2 cellular contexts compared by ENCODE assay signal in genomic region chr4:182766851-182767250, GRCh38.
TF ChIP-seq lines count a peak whose summit lies in the region.

No MANE protein-coding gene starts in this region.

TF ChIP-seq in GM23338, 12 proteins besides CTCF, POLR2A, EP300 and RAD21:
- TF ChIP-seq CREB1 (CRISPR knock-in tag; IDR thresholded peaks at IDR 0.05; ENCODE audit: low read depth) (no peak), POLR2AphosphoS5 (IDR thresholded peaks at IDR 0.05; ENCODE audit: low read depth) (no peak)

TF ChIP-seq in H1, 55 proteins besides CTCF, POLR2A, EP300 and RAD21:
- no peak for TF ChIP-seq POU5F1 (IDR thresholded peaks at IDR 0.05; ENCODE audit: low read depth, low read length)
- no peak for TF ChIP-seq YY1 (IDR thresholded peaks at IDR 0.05; ENCODE audit: low read depth, low read length)
- no peak for TF ChIP-seq MAX (IDR thresholded peaks at IDR 0.05)
- TF ChIP-seq RNF2 (IDR thresholded peaks at IDR 0.05; ENCODE audit: borderline replicate concordance, low read depth, low read length, missing control alignments, poor library complexity, severe bottlenecking), result no peak
- TF ChIP-seq MAFK (IDR thresholded peaks at IDR 0.05; ENCODE audit: low read depth, low read length), result no peak
TF ChIP-seq in H1: peak in this region for 0.
